ENCODE assay signal across 10 cellular contexts in genomic region chr6:31765910-31766794, GRCh38. TPM values are rescaled to one million over a fixed set of nuclear protein-coding genes. Genes with fewer than 3 reads are reported as not detected.
DNase-seq lines count a peak whose midpoint lies in the region; ATAC-seq and TF ChIP-seq lines count a peak whose summit lies in the region.
"Had no signal": no experiment of that assay in that cellular context is flagged by ENCODE, and none has a peak within 500 bp of the region (broad histone marks: within the 10 kb centered on the region; RNA-seq: fewer than 3 reads in every experiment).

No MANE protein-coding gene starts in this region.

- no peak overlapping the region for H2BK120ac ChIP-seq in H9 (ENCODE audit: low read depth, low read length, poor library complexity, severe bottlenecking)

- H3K56ac ChIP-seq in H9 (ENCODE audit: insufficient read length, low read depth, low read length) = no peak overlapping the region

- H2AFZ ChIP-seq in H9 (ENCODE audit: low read length) = no peak overlapping the region

- no peak overlapping the region for H3K23ac ChIP-seq in H9 (ENCODE audit: insufficient read length, low read depth, low read length)

- peaks cover 25 to 27% of the 10 kb centered on the region in 2 experiments for H3K4me1 Mint-ChIP-seq in H9

- no peak overlapping the region for H3T11ph ChIP-seq in H9 (ENCODE audit: low read length)

- TF ChIP-seq CTCF in H9 (conservative IDR thresholded peaks at IDR 0.05) = no peak
- TF ChIP-seq CTCF in choroid plexus epithelial cell (conservative IDR thresholded peaks at IDR 0.05; ENCODE audit: low read depth, low read length) = no peak
- no peak for TF ChIP-seq CTCF in kidney epithelial cell (IDR thresholded peaks at IDR 0.05; ENCODE audit: insufficient read depth, low read length, poor library complexity, severe bottlenecking)
- no peak for TF ChIP-seq CTCF in spleen (IDR thresholded peaks at IDR 0.05 in 8 of 11, conservative IDR thresholded peaks at IDR 0.05 in 3 of 11)

- H2AK5ac ChIP-seq in H9 (ENCODE audit: insufficient read length, low read length) = no peak overlapping the region

- H3K9ac ChIP-seq in H9 (ENCODE audit: extremely low read depth, insufficient read length, low read length) = no peak overlapping the region

- H3K23me2 ChIP-seq in H9 (ENCODE audit: insufficient read length, low read depth, low read length, poor library complexity, severe bottlenecking) = no peaks in the 10 kb centered on the region

- H3K36me3 ChIP-seq in kidney epithelial cell (ENCODE audit: control insufficient read depth, insufficient read depth, low read length) (no peaks in the 10 kb centered on the region), spleen (peaks cover 0 to 22% (median 5%) of the 10 kb centered on the region in 6 donors)
- H3K36me3 ChIP-seq: right lobe of liver had no signal

- no peak overlapping the region for H4K91ac ChIP-seq in H9 (ENCODE audit: insufficient read length, low read depth, low read length)

- ATAC-seq in HG03378 (IDR thresholded peaks at IDR 0.05; ENCODE audit: unreplicated experiment) (no peak), HG03095 (IDR thresholded peaks at IDR 0.05; ENCODE audit: unreplicated experiment) (no peak)

- H3K9me3 ChIP-seq in H9 (ENCODE audit: control insufficient read depth, low read depth, low read length) (no peaks in the 10 kb centered on the region), spleen (no peaks in the 10 kb centered on the region)
- H3K9me3 ChIP-seq: right lobe of liver had no signal

- H3K27ac Mint-ChIP-seq in H9 = peak overlapping the region in 2 of 3 experiments; percentile 69 to 87; a peak in 3 of 7 replicates

- no peak overlapping the region for H4K5ac ChIP-seq in H9 (ENCODE audit: insufficient read length, low read depth, low read length)

- H2BK20ac ChIP-seq in H9 (ENCODE audit: low read depth, low read length, poor library complexity, severe bottlenecking) = no peak overlapping the region

- H3K79me2 ChIP-seq in H9 (ENCODE audit: insufficient read depth, low read length) = no peaks in the 10 kb centered on the region

- no peak overlapping the region for H2BK5ac ChIP-seq in H9 (ENCODE audit: insufficient read length, low read length)

- no peak overlapping the region for H2BK12ac ChIP-seq in H9 (ENCODE audit: insufficient read length, low read depth, low read length)

- no peaks in the 10 kb centered on the region; a peak in 1 of 5 replicates for H3K9me3 Mint-ChIP-seq in H9

- TF ChIP-seq POLR2A in spleen (IDR thresholded peaks at IDR 0.05) = no peak

- no peak overlapping the region; the same call in 1 of the 2 replicates for H3K14ac ChIP-seq in H9 (ENCODE audit: insufficient read depth, low read length)

- peak overlapping the region; percentile 34 to 50; a peak in 4 of 5 replicates for H3K4me3 Mint-ChIP-seq in H9

- no CpG with 5 or more reads among the region's 42 CpGs for WGBS in H9 (ENCODE audit: extremely low coverage, insufficient read length, low lambda C conversion rate)
- WGBS in spleen, 5 donors = 63 to 86% (median 73%) methylated on average over 37 to 42 of the region's 42 CpGs

- no peaks in the 10 kb centered on the region; the same call in 1 of the 2 replicates for H3K27me3 Mint-ChIP-seq in H9 (ENCODE audit: low read depth)

- no peak overlapping the region for H4K8ac ChIP-seq in H9 (replicated peaks; ENCODE audit: insufficient read length, low read depth, low read length)

- H3K27me3 ChIP-seq in H9 (ENCODE audit: insufficient read depth, low read length) (no peaks in the 10 kb centered on the region), kidney epithelial cell (ENCODE audit: control insufficient read depth, insufficient read depth, low read length) (no peaks in the 10 kb centered on the region), spleen (replicated peaks in 1 of 7) (no peaks in the 10 kb centered on the region)
- H3K27me3 ChIP-seq: right lobe of liver had no signal

- no peaks in the 10 kb centered on the region for H3K79me1 ChIP-seq in H9 (ENCODE audit: insufficient read depth, low read depth, low read length, poor library complexity, severe bottlenecking)

- no peaks in the 10 kb centered on the region for H4K20me1 ChIP-seq in H9 (ENCODE audit: control insufficient read depth, insufficient read depth, insufficient read length)

- H3K4me2 ChIP-seq in H9 (ENCODE audit: insufficient read depth, insufficient read length, low read length) = no peak overlapping the region

- intact Hi-C loops in spleen (cut with DNase I; ENCODE audit: low total_unique reads) = no loop called here
- intact Hi-C loops in posterior vena cava (cut with DNase I) = loop anchor here (1.0 to 5.0 kb wide), 2 partner anchors 48 to 66 kb away; no protein-coding TSS in a partner anchor

- H3K4ac ChIP-seq in H9 (ENCODE audit: low read depth, low read length) = no peak overlapping the region

- no peak overlapping the region for H3K27ac ChIP-seq in H9 (ENCODE audit: insufficient read length, low read depth, low read length)
- H3K27ac ChIP-seq in spleen = no peak overlapping the region
- H3K27ac ChIP-seq: right lobe of liver had no signal

- peak; percentile 74 for DNase-seq in H9
- no peak for DNase-seq in choroid plexus epithelial cell (ENCODE audit: low read depth)
- no peak for DNase-seq in kidney epithelial cell (ENCODE audit: low read depth)
- DNase-seq in spleen = peak; percentile 72
- DNase-seq in activated CD4-positive, CD25-positive, alpha-beta regulatory T cell treated with anti-CD3 and anti-CD28 coated beads, Interleukin-2, amount 50 U/mL, for 72 hours = no peak
- no peak for DNase-seq in posterior vena cava (ENCODE audit: low spot score)
- DNase-seq: EL, right lobe of liver had no signal

- no peak overlapping the region for H2BK15ac ChIP-seq in H9 (ENCODE audit: low read depth, low read length)

- H3K4me1 ChIP-seq in H9 (ENCODE audit: insufficient read depth, low read length) (no peaks in the 10 kb centered on the region), spleen (peaks cover 0 to 37% (median 21%) of the 10 kb centered on the region in 6 donors)
- H3K4me1 ChIP-seq: right lobe of liver had no signal

- peaks cover 6 to 20% (median 12%) of the 10 kb centered on the region in 3 experiments; a peak in 5 of 7 replicates for H3K36me3 Mint-ChIP-seq in H9 (ENCODE audit: insufficient read depth in 1 of 3, low read depth in 3 of 3)

- no peak overlapping the region for H3K18ac ChIP-seq in H9 (ENCODE audit: insufficient read length, low read depth, low read length)

- H3K4me3 ChIP-seq in choroid plexus epithelial cell (ENCODE audit: low read depth, low read length) = peak overlapping the region; percentile 41
- peak overlapping the region; percentile 14 for H3K4me3 ChIP-seq in kidney epithelial cell (ENCODE audit: low read depth, low read length)
- H3K4me3 ChIP-seq in spleen = peak overlapping the region in 2 of 8 donors; percentile 20 to 39
- H3K4me3 ChIP-seq: right lobe of liver had no signal

RNA-seq across cellular contexts. Expression of gene SAPCD1, which starts 3.7 kb away (rescaled TPM):
- total RNA-seq in H9 (2021) (3.2 and 4.3 TPM in 2 replicates), kidney epithelial cell (1.1 and 2.2 TPM in 2 replicates), spleen (10 to 100 TPM in 1 of 7 donors, 1 to 10 TPM in 5, not detected in 1; 3.6 to 11.8 (median 5.3) TPM), posterior vena cava (not detected)
- polyA plus RNA-seq in spleen = 10 to 100 TPM in 1 of 3 donors, 1 to 10 TPM in 2; 7.5 to 14.2 (median 8.3) TPM

RNA-seq across cellular contexts. Expression of gene VWA7, which starts 11.0 kb away (rescaled TPM):
- total RNA-seq in H9 (2021) (2.5 TPM in 2 replicates), kidney epithelial cell (1.5 and 3.1 TPM in 2 replicates), spleen (1 to 10 TPM in 4 of 7 donors, under 1 TPM in 2, not detected in 1; 0.68 to 2.6 (median 1.3) TPM), posterior vena cava (under 1 TPM; 0.37 to 0.48 TPM)
- polyA plus RNA-seq in spleen = 1 to 10 TPM in 1 of 3 donors, under 1 TPM in 2; 0.09 to 1.2 (median 0.11) TPM

RNA-seq across cellular contexts. Expression of gene MSH5, which starts 26.3 kb away (rescaled TPM):
- total RNA-seq in H9 (2021) (21.5 and 22.4 TPM in 2 replicates), kidney epithelial cell (8.9 and 13.1 TPM in 2 replicates), spleen (10 to 100 TPM; 20.2 to 35.2 (median 27.6) TPM), posterior vena cava (1 to 10 TPM; 7.7 to 9.8 TPM)
- polyA plus RNA-seq in spleen = 10 to 100 TPM; 11.2 to 26.7 (median 23.1) TPM

RNA-seq across cellular contexts. Expression of gene VARS1, which starts 29.4 kb away (rescaled TPM):
- 148 and 154 TPM in 2 replicates for total RNA-seq in H9 (2021)
- total RNA-seq in kidney epithelial cell = 165 and 181 TPM in 2 replicates
- total RNA-seq in spleen = 10 to 100 TPM; 32.4 to 97.3 (median 62.5) TPM
- 10 to 100 TPM; 31.1 to 49.0 (median 38.3) TPM for polyA plus RNA-seq in spleen
- 10 to 100 TPM; 49.0 to 60.8 TPM for total RNA-seq in posterior vena cava

RNA-seq across cellular contexts. Expression of gene CLIC1, which starts 29.8 kb away (rescaled TPM):
- total RNA-seq in H9 (2021) (265 and 266 TPM in 2 replicates), kidney epithelial cell (494 and 498 TPM in 2 replicates), spleen (100 to 1,000 TPM; 296 to 392 (median 326) TPM), posterior vena cava (100 to 1,000 TPM; 272 to 402 TPM)
- 100 to 1,000 TPM; 321 to 447 (median 388) TPM for polyA plus RNA-seq in spleen

Comparison
In these comparisons a context has a peak if more than half of its experiments do, and no peak if none do; other contexts are left out.
1. DNase-seq: peak in H9 (single experiment) and spleen (single experiment); none in choroid plexus epithelial cell (single experiment), kidney epithelial cell (single experiment), activated CD4-positive, CD25-positive, alpha-beta regulatory T cell treated with anti-CD3 and anti-CD28 coated beads, Interleukin-2, amount 50 U/mL, for 72 hours (single experiment) and posterior vena cava (single experiment).